ENCODE assay signal across 8 cellular contexts in the genomic region with DNA sequence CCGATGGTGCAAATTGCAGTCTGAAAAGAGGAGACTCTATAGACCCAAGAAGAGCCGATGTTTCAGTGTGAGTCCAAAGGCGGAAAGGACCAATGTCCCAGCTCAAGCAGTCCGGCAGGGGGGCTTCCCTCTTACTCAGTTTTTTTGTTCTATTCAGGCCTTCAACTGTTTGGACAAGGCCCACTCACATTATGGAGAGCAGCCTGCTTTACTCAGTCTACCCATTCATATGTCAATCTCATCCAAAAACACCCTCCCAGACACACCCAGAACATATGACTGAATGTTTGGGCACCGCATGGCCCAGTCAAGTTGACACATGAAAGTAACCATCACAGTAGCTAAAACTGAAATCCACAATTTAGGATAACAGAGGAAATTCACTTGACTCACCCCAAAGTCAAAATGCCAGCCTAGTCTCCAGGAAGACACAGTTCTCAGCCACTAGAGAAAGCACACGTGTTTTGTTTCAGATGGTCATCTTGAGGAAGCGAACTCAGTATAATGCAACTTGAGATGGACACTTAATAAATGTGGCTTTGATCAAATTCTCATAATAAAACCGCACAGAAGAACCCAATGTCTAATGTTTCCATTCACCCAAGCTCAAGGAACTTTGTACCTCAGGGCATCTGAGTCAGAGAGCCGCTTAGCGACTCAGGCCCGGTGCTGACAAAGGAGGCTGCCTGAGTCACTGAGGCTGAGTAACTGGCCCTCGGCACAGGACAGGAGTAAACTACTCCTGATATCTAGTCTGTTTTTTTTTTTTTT. TPM values are rescaled to one million over a fixed set of nuclear protein-coding genes. Genes with fewer than 3 reads are reported as not detected.
DNase-seq lines count a peak whose midpoint lies in the region; ATAC-seq and TF ChIP-seq lines count a peak whose summit lies in the region.

No MANE protein-coding gene starts in this region.

- no peak for TF ChIP-seq CTCF in liver (IDR thresholded peaks at IDR 0.05; ENCODE audit: low read depth, low read length, missing input control)

- H3K36me3 ChIP-seq in adipocyte (ENCODE audit: control insufficient read depth, insufficient read depth, low read length, severe bottlenecking), result peaks cover 20% of the 10 kb centered on the region
- H3K36me3 ChIP-seq in liver (ENCODE audit: control insufficient read depth in 4 of 4, insufficient read depth in 3 of 4, low read depth in 1 of 4, low read length in 3 of 4), result no peaks in the 10 kb centered on the region
- H3K36me3 ChIP-seq in stomach smooth muscle (ENCODE audit: control insufficient read depth in 2 of 2, insufficient read depth in 2 of 2, low read length in 2 of 2), result peaks cover 2 to 5% of the 10 kb centered on the region in 2 donors

- DNase-seq in activated CD4-positive, alpha-beta T cell treated with anti-CD3 and anti-CD28 coated beads for 4 hours, result peak; percentile 35 to 59
- no peak for DNase-seq in activated CD4-positive, alpha-beta T cell treated with anti-CD3 and anti-CD28 coated beads, Interleukin-2, amount 10 ng/mL, durations not matched to agents 7 days and 5 days
- DNase-seq in adipocyte (ENCODE audit: low read depth), result peak; percentile 97
- no peak for DNase-seq in ecto neural progenitor cell (ENCODE audit: low spot score)

- H3K9me3 Mint-ChIP-seq in activated CD4-positive, alpha-beta T cell treated with anti-CD3 and anti-CD28 coated beads, Interleukin-2, amount 10 ng/mL, durations not matched to agents 7 days and 5 days, result no peaks in the 10 kb centered on the region

- peak overlapping the region; percentile 98 for H3K9ac ChIP-seq in adipocyte (ENCODE audit: low read length)
- H3K9ac ChIP-seq in liver (ENCODE audit: low read depth in 1 of 2, low read length in 2 of 2), result no peak overlapping the region
- H3K9ac ChIP-seq in stomach smooth muscle (ENCODE audit: low read length in 2 of 2), result peak overlapping the region in 1 of 2 donors; percentile 98

- no peak overlapping the region for H3K4me3 Mint-ChIP-seq in activated CD4-positive, alpha-beta T cell treated with anti-CD3 and anti-CD28 coated beads, Interleukin-2, amount 10 ng/mL, durations not matched to agents 7 days and 5 days

- H3K27me3 ChIP-seq in adipocyte (replicated peaks; ENCODE audit: control insufficient read depth, insufficient read depth, low read length) (no peaks in the 10 kb centered on the region), liver (ENCODE audit: control insufficient read depth in 4 of 4, insufficient read depth in 4 of 4, low read length in 3 of 4) (peaks cover 0 to 2% (median 0%) of the 10 kb centered on the region in 4 donors), stomach smooth muscle (ENCODE audit: control insufficient read depth in 1 of 2, insufficient read depth in 2 of 2, low read length in 2 of 2) (peaks cover 0 to 2% of the 10 kb centered on the region in 2 donors)

- peaks cover 12% of the 10 kb centered on the region for H3K4me1 Mint-ChIP-seq in activated CD4-positive, alpha-beta T cell treated with anti-CD3 and anti-CD28 coated beads, Interleukin-2, amount 10 ng/mL, durations not matched to agents 7 days and 5 days

- ATAC-seq in HG03469 (IDR thresholded peaks at IDR 0.05; ENCODE audit: unreplicated experiment) (no peak), GM21825 (IDR thresholded peaks at IDR 0.05; ENCODE audit: unreplicated experiment) (no peak)

- no peak overlapping the region for H3K27ac ChIP-seq in liver (ENCODE audit: low read depth in 1 of 2, low read length in 2 of 2)
- peak overlapping the region; percentile 18 for H3K27ac ChIP-seq in stomach smooth muscle (ENCODE audit: low read length)

- H3K9me3 ChIP-seq in adipocyte (ENCODE audit: control insufficient read depth, low read length), result no peaks in the 10 kb centered on the region
- no peaks in the 10 kb centered on the region for H3K9me3 ChIP-seq in liver (ENCODE audit: control insufficient read depth in 4 of 4, low read length in 3 of 4)
- no peaks in the 10 kb centered on the region for H3K9me3 ChIP-seq in stomach smooth muscle (ENCODE audit: control insufficient read depth in 2 of 2, low read length in 2 of 2)

- H3K27me3 Mint-ChIP-seq in activated CD4-positive, alpha-beta T cell treated with anti-CD3 and anti-CD28 coated beads, Interleukin-2, amount 10 ng/mL, durations not matched to agents 7 days and 5 days, result peaks cover 26% of the 10 kb centered on the region

- no peaks in the 10 kb centered on the region for H3K36me3 Mint-ChIP-seq in activated CD4-positive, alpha-beta T cell treated with anti-CD3 and anti-CD28 coated beads, Interleukin-2, amount 10 ng/mL, durations not matched to agents 7 days and 5 days (ENCODE audit: low read depth)

- H3K4me3 ChIP-seq in adipocyte (ENCODE audit: low read length), result peak overlapping the region; percentile 96
- no peak overlapping the region for H3K4me3 ChIP-seq in liver (ENCODE audit: low read depth in 1 of 3, low read length in 3 of 3)
- peak overlapping the region; percentile 56 to 96 for H3K4me3 ChIP-seq in stomach smooth muscle (ENCODE audit: low read length in 2 of 2)

- H3K4me1 ChIP-seq in adipocyte (ENCODE audit: control insufficient read depth, insufficient read depth, low read length) (peaks cover 45% of the 10 kb centered on the region), liver (ENCODE audit: control insufficient read depth in 4 of 4, insufficient read depth in 4 of 4, low read length in 3 of 4) (peaks cover 0 to 3% (median 1%) of the 10 kb centered on the region in 4 donors), stomach smooth muscle (ENCODE audit: control insufficient read depth, insufficient read depth, low read length) (peaks cover 37% of the 10 kb centered on the region)

- CTCF ChIA-PET in activated CD4-positive, alpha-beta T cell treated with anti-CD3 and anti-CD28 coated beads, Interleukin-2, amount 10 ng/mL, durations not matched to agents 7 days and 5 days (lab: Charles Lee), result interaction anchor here (0.9 kb wide), 1 partner anchor 9 kb away, joined by 3 read pairs; no protein-coding TSS in a partner anchor

- POLR2A ChIA-PET in activated CD4-positive, alpha-beta T cell treated with anti-CD3 and anti-CD28 coated beads, Interleukin-2, amount 10 ng/mL, durations not matched to agents 7 days and 5 days (lab: Charles Lee), result no interaction called here

- 90% methylated on average over 12 of the region's 12 CpGs for WGBS in liver

- no peak overlapping the region for H3K27ac Mint-ChIP-seq in activated CD4-positive, alpha-beta T cell treated with anti-CD3 and anti-CD28 coated beads, Interleukin-2, amount 10 ng/mL, durations not matched to agents 7 days and 5 days

- no peak for TF ChIP-seq RAD21 in liver (IDR thresholded peaks at IDR 0.05)

TF ChIP-seq in liver, 16 proteins besides CTCF, POLR2A, EP300 and RAD21:
- peak in 1 of 2 donors; percentile 20 for TF ChIP-seq JUND (IDR thresholded peaks at IDR 0.05)
- TF ChIP-seq HNF4A (conservative IDR thresholded peaks at IDR 0.05), result peak; percentile 61 to 72
- no peak for TF ChIP-seq RXRA (IDR thresholded peaks at IDR 0.05)
- TF ChIP-seq NR2F2 (IDR thresholded peaks at IDR 0.05), result no peak
- peak; percentile 7 for TF ChIP-seq HNF4G (IDR thresholded peaks at IDR 0.05)

RNA-seq across cellular contexts. Expression of gene FHL2, which starts 2.4 kb away (rescaled TPM):
- 1 to 10 TPM; 3.6 TPM for total RNA-seq in activated CD4-positive, alpha-beta T cell treated with anti-CD3 and anti-CD28 coated beads, Interleukin-2, amount 10 ng/mL, durations not matched to agents 7 days and 5 days
- total RNA-seq in liver, result 1 to 10 TPM; 4.7 to 8.3 TPM
- 1 to 10 TPM; 3.9 to 9.0 TPM for polyA plus RNA-seq in liver

RNA-seq across cellular contexts. Expression of gene C2orf49, which starts 59.1 kb away (rescaled TPM):
- 10 to 100 TPM; 23.5 to 24.5 TPM for total RNA-seq in activated CD4-positive, alpha-beta T cell treated with anti-CD3 and anti-CD28 coated beads, Interleukin-2, amount 10 ng/mL, durations not matched to agents 7 days and 5 days
- total RNA-seq in liver, result 1 to 10 TPM; 8.2 TPM
- polyA plus RNA-seq in liver, result 1 to 10 TPM; 3.3 to 8.1 TPM

Comparison
In these comparisons a context has a peak if more than half of its experiments do, and no peak if none do; other contexts are left out.
1. DNase-seq: peak in activated CD4-positive, alpha-beta T cell treated with anti-CD3 and anti-CD28 coated beads for 4 hours (2 of 2) and adipocyte (single experiment); none in activated CD4-positive, alpha-beta T cell treated with anti-CD3 and anti-CD28 coated beads, Interleukin-2, amount 10 ng/mL, durations not matched to agents 7 days and 5 days (single experiment) and ecto neural progenitor cell (single experiment).
2. H3K4me3 ChIP-seq: peak in adipocyte (single experiment) and stomach smooth muscle (2 of 2); none in liver (0 of 3).